Comparison of ENCODE assay signal across 8 cellular contexts in genomic region chr6:7261030-7261841, GRCh38. TPM values are rescaled to one million over a fixed set of nuclear protein-coding genes. Genes with fewer than 3 reads are reported as not detected.
A peak's percentile ranks its signal among the peaks of the same experiment; 100 is the strongest.
DNase-seq lines count a peak whose midpoint lies in the region; ATAC-seq and TF ChIP-seq lines count a peak whose summit lies in the region.

No MANE protein-coding gene starts in this region.

- ATAC-seq in HG02610 (IDR thresholded peaks at IDR 0.05; ENCODE audit: unreplicated experiment) (peak; percentile 93), WTC11 (peak; percentile 96), lung (ENCODE audit: insufficient read depth, low FRiP score) (peak; percentile 98)
- ATAC-seq in effector memory CD8-positive, alpha-beta T cell (replicated peaks) = peak; percentile 72

- peak overlapping the region; percentile 54 for H3K4me3 ChIP-seq in lung

- TF ChIP-seq CTCF in WTC11 (IDR thresholded peaks at IDR 0.05) (no peak), lung (IDR thresholded peaks at IDR 0.05; ENCODE audit: control extremely low read depth, extremely low read depth) (no peak)

- H3K27ac ChIP-seq in lung (ENCODE audit: low read depth in 1 of 2, low read length in 1 of 2) = peak overlapping the region; percentile 26 to 79

- CTCF ChIA-PET in WTC11 (lab: Charles Lee) = interaction anchor here (0.6 to 4.8 kb wide), 8 partner anchors 14 to 567 kb away, joined by 3 to 39 read pairs (median 4); no protein-coding TSS in a partner anchor

- H3K9me3 ChIP-seq in lung (ENCODE audit: control insufficient read depth in 2 of 2, insufficient read depth in 1 of 2, low read length in 1 of 2) = peaks cover 0 to 2% of the 10 kb centered on the region in 2 donors

- no peaks in the 10 kb centered on the region for H3K27me3 ChIP-seq in lung (ENCODE audit: control insufficient read depth, insufficient read depth)

- DNase-seq in NCI-H1417 (lab: John Stamatoyannopoulos, UW) = peak; percentile 79 to 85 (median 84)
- DNase-seq in NCI-H1417 treated with DMSO at 0.1 percent for 48 hours (lab: John Stamatoyannopoulos, UW) = no peak
- DNase-seq in NCI-H2107 (lab: John Stamatoyannopoulos, UW) = peak; percentile 32
- DNase-seq in WTC11 (ENCODE audit: low spot score) = peak; percentile 91
- DNase-seq in effector memory CD8-positive, alpha-beta T cell = no peak
- peak; percentile 87 for DNase-seq in lung (ENCODE audit: low spot score)
- DNase-seq in stimulated activated CD4-positive, alpha-beta T cell treated with anti-CD3 and anti-CD28 coated beads, Interleukin-4, amount 100 ng/mL, for 48 hours (ENCODE audit: low read depth in 2 of 2) = peak; percentile 34 to 49

- peaks cover 27% of the 10 kb centered on the region for H3K4me1 Mint-ChIP-seq in WTC11
- peaks cover 12 to 15% of the 10 kb centered on the region in 2 donors for H3K4me1 Mint-ChIP-seq in effector memory CD8-positive, alpha-beta T cell (ENCODE audit: low read depth in 2 of 2)

- no peaks in the 10 kb centered on the region for H3K36me3 ChIP-seq in lung (ENCODE audit: control insufficient read depth in 2 of 2, insufficient read depth in 2 of 2, low read length in 2 of 2)

- peaks cover 6% of the 10 kb centered on the region for H3K9me3 Mint-ChIP-seq in WTC11
- H3K9me3 Mint-ChIP-seq in effector memory CD8-positive, alpha-beta T cell = no peaks in the 10 kb centered on the region

- H3K27ac Mint-ChIP-seq in WTC11 = peak overlapping the region; percentile 95
- H3K27ac Mint-ChIP-seq in effector memory CD8-positive, alpha-beta T cell = peak overlapping the region in 1 of 2 donors; percentile 67

- H3K27me3 Mint-ChIP-seq in WTC11 (ENCODE audit: low read depth) = no peaks in the 10 kb centered on the region; the same call in 1 of the 2 replicates
- H3K27me3 Mint-ChIP-seq in effector memory CD8-positive, alpha-beta T cell = peaks cover 36 to 42% of the 10 kb centered on the region in 2 donors

- POLR2A ChIA-PET in WTC11 (lab: Charles Lee) = interaction anchor here (0.6 to 1.2 kb wide), 5 partner anchors 8 to 574 kb away, joined by 3 to 5 read pairs (median 4); no protein-coding TSS in a partner anchor

- WGBS in lung, 2 donors = 3% methylated on average over 43 of the region's 43 CpGs

- H3K4me3 Mint-ChIP-seq in WTC11 = peak overlapping the region; percentile 86
- H3K4me3 Mint-ChIP-seq in effector memory CD8-positive, alpha-beta T cell = peak overlapping the region; percentile 63 to 81

- peaks cover 7% of the 10 kb centered on the region for H3K36me3 Mint-ChIP-seq in WTC11
- H3K36me3 Mint-ChIP-seq in effector memory CD8-positive, alpha-beta T cell (ENCODE audit: insufficient read depth) = peaks cover 2% of the 10 kb centered on the region

- peaks cover 0 to 3% of the 10 kb centered on the region in 2 donors for H3K4me1 ChIP-seq in lung (ENCODE audit: control insufficient read depth in 2 of 2, insufficient read depth in 2 of 2, low read length in 2 of 2)

TF ChIP-seq in WTC11, 78 proteins besides CTCF, POLR2A, EP300 and RAD21 (continues in another document):
- TF ChIP-seq CREM (CRISPR knock-in tag; IDR thresholded peaks at IDR 0.05) = no peak
- no peak for TF ChIP-seq NFE2L1 (CRISPR knock-in tag; IDR thresholded peaks at IDR 0.05)
- TF ChIP-seq ZNF232 (CRISPR knock-in tag; IDR thresholded peaks at IDR 0.05) = no peak
- no peak for TF ChIP-seq ATF1 (CRISPR knock-in tag; IDR thresholded peaks at IDR 0.05)
- no peak for TF ChIP-seq CREB1 (CRISPR knock-in tag; IDR thresholded peaks at IDR 0.05)
- no peak for TF ChIP-seq PREB (CRISPR knock-in tag; IDR thresholded peaks at IDR 0.05; ENCODE audit: borderline replicate concordance)
- TF ChIP-seq TCF7 (CRISPR knock-in tag; IDR thresholded peaks at IDR 0.05; ENCODE audit: low read depth) = no peak
- no peak for TF ChIP-seq CDX4 (CRISPR knock-in tag; IDR thresholded peaks at IDR 0.05; ENCODE audit: borderline replicate concordance)
- TF ChIP-seq TEAD1 (CRISPR knock-in tag; IDR thresholded peaks at IDR 0.05) = peak; percentile 59; the same call in 1 of the 2 replicates
- 0 out of 2 replicates have a peak, but pooled peaks have one; percentile 52 for TF ChIP-seq PRRX2 (CRISPR knock-in tag; IDR thresholded peaks at IDR 0.05)
- TF ChIP-seq IRF1 (CRISPR knock-in tag; IDR thresholded peaks at IDR 0.05) = no peak
- TF ChIP-seq SMAD3 (CRISPR knock-in tag; IDR thresholded peaks at IDR 0.05; ENCODE audit: borderline replicate concordance) = no peak
- TF ChIP-seq NFATC4 (CRISPR knock-in tag; IDR thresholded peaks at IDR 0.05) = no peak
- TF ChIP-seq NFYB (CRISPR knock-in tag; conservative IDR thresholded peaks at IDR 0.05; ENCODE audit: low read depth) = 0 out of 2 replicates have a peak, but pooled peaks have one; percentile 33
- TF ChIP-seq ZNF425 (CRISPR knock-in tag; conservative IDR thresholded peaks at IDR 0.05) = no peak
- TF ChIP-seq ZNF671 (CRISPR knock-in tag; IDR thresholded peaks at IDR 0.05) = no peak
- no peak for TF ChIP-seq GTF2I (CRISPR knock-in tag; conservative IDR thresholded peaks at IDR 0.05)
- TF ChIP-seq NR2C2 (CRISPR knock-in tag; IDR thresholded peaks at IDR 0.05) = no peak
- no peak for TF ChIP-seq NR3C1 (CRISPR knock-in tag; conservative IDR thresholded peaks at IDR 0.05; ENCODE audit: low read depth)
- no peak for TF ChIP-seq E2F1 (CRISPR knock-in tag; IDR thresholded peaks at IDR 0.05)
- no peak for TF ChIP-seq FOXJ3 (CRISPR knock-in tag; IDR thresholded peaks at IDR 0.05; ENCODE audit: borderline replicate concordance)

RNA-seq across cellular contexts. Expression of gene SSR1, which starts 51.8 kb away (rescaled TPM):
- total RNA-seq in WTC11 (2021) = 86.4 to 96.7 TPM (median 91.6 TPM) in 3 replicates
- total RNA-seq in lung = 100 to 1,000 TPM in 1 of 2 donors, 10 to 100 TPM in 1; 91.2 to 150 TPM
- polyA plus RNA-seq in lung = 10 to 100 TPM; 22.4 to 88.9 TPM

Comparison
In these comparisons a context has a peak if more than half of its experiments do, and no peak if none do; other contexts are left out.
1. DNase-seq: peak in NCI-H1417 (3 of 3), NCI-H2107 (single experiment), WTC11 (single experiment), lung (single experiment) and stimulated activated CD4-positive, alpha-beta T cell treated with anti-CD3 and anti-CD28 coated beads, Interleukin-4, amount 100 ng/mL, for 48 hours (2 of 2); none in NCI-H1417 treated with DMSO at 0.1 percent for 48 hours (single experiment) and effector memory CD8-positive, alpha-beta T cell (0 of 3).
2. Peak in every context shown above with its lines, with median percentiles within 50 percentile points of each other: ATAC-seq.